ENCODE assay signal across 10 cellular contexts in genomic region chr1:62170380-62170779, GRCh38. TPM values are rescaled to one million over a fixed set of nuclear protein-coding genes. Genes with fewer than 3 reads are reported as not detected.
DNase-seq lines count a peak whose midpoint lies in the region; ATAC-seq, FAIRE-seq and TF ChIP-seq lines count a peak whose summit lies in the region.
"Not testable (repeated sequence)": the region's sequence is repeated elsewhere in the genome, so short reads cannot be mapped to it uniquely, and the experiment has no call there.
"Had no signal": no experiment of that assay in that cellular context is flagged by ENCODE, and none has a peak within 500 bp of the region (broad histone marks: within the 10 kb centered on the region; RNA-seq: fewer than 3 reads in every experiment).

No MANE protein-coding gene starts in this region.

- not testable (repeated sequence) for H3K27ac ChIP-seq in HepG2 (ENCODE audit: extremely low read length, insufficient read depth, low read length); small intestine (ENCODE audit: low read depth in 1 of 2, low read length in 1 of 2)

- H3K27me3 ChIP-seq in NT2/D1 (ENCODE audit: insufficient read depth, insufficient read length); HepG2 (ENCODE audit: control insufficient read depth in 1 of 2, insufficient read depth in 2 of 2, low read length in 2 of 2); small intestine (ENCODE audit: control insufficient read depth in 2 of 2, insufficient read depth in 2 of 2, low read length in 2 of 2): not testable (repeated sequence)

- not testable (repeated sequence) for H3K9me3 Mint-ChIP-seq in nephron progenitor cell

- BruUV-seq in HepG2 (replicated peaks; lab: Mats Ljungman, UMichigan) = not testable (repeated sequence)

- H4K20me1 ChIP-seq in HepG2 (ENCODE audit: insufficient read depth, low read length) = not testable (repeated sequence)

- not testable (repeated sequence) for TF ChIP-seq EP300 in HepG2 (IDR thresholded peaks at IDR 0.05; ENCODE audit: low read depth in 2 of 2, low read length in 2 of 2); HepG2 (CRISPR knock-in tag; IDR thresholded peaks at IDR 0.05; ENCODE audit: borderline replicate concordance)

- peak; percentile 40 for ATAC-seq in esophagus mucosa
- peak; percentile 31 for ATAC-seq in left colon
- peak; percentile 23 for ATAC-seq in HepG2

- intact Hi-C loops in left colon (cut with DNase I, micrococcal nuclease) = loop anchor here in 1 of 2 donors (5.0 kb wide), 1 partner anchor 237 kb away; no protein-coding TSS in a partner anchor
- intact Hi-C loops in HepG2 (cut with micrococcal nuclease; ENCODE audit: unreplicated experiment) = not testable (repeated sequence)

- not testable (repeated sequence) for TF ChIP-seq RAD21 in HepG2 (CRISPR knock-in tag; IDR thresholded peaks at IDR 0.05)

- not testable (repeated sequence) for TF ChIP-seq CTCF in HepG2 (CRISPR knock-in tag; IDR thresholded peaks at IDR 0.05); nephron progenitor cell (IDR thresholded peaks at IDR 0.05)

- H3K9ac ChIP-seq in NT2/D1 (ENCODE audit: insufficient read length, low read depth) = peak overlapping the region; percentile 36
- not testable (repeated sequence) for H3K9ac ChIP-seq in HepG2 (ENCODE audit: insufficient read depth, low read depth, low read length)

- H3K36me3 Mint-ChIP-seq in nephron progenitor cell (ENCODE audit: low read depth) = not testable (repeated sequence)

- TF ChIP-seq POLR2A in HepG2 (IDR thresholded peaks at IDR 0.05; ENCODE audit: insufficient read depth in 1 of 2, low read depth in 2 of 2, low read length in 2 of 2) = not testable (repeated sequence)

- H3K36me3 ChIP-seq in NT2/D1 (ENCODE audit: insufficient read depth, insufficient read length, low read length); HepG2 (replicated peaks in 1 of 2; ENCODE audit: control insufficient read depth in 1 of 2, insufficient read depth in 2 of 2, low read length in 2 of 2); small intestine (ENCODE audit: control insufficient read depth in 2 of 2, insufficient read depth in 2 of 2, low read length in 2 of 2): not testable (repeated sequence)

- H3K79me2 ChIP-seq in HepG2 (ENCODE audit: insufficient read depth, low read length) = not testable (repeated sequence)

- FAIRE-seq in HepG2 (lab: Jason Lieb, UNC); small intestine (lab: Jason Lieb, UNC): not testable (repeated sequence)

- not testable (repeated sequence) for DNase-seq in NT2/D1 (ENCODE audit: low read depth, low spot score); left colon; HepG2 (ENCODE audit: low spot score); nephron progenitor cell
- peak; percentile 11 for DNase-seq in small intestine

- H3K4me1 ChIP-seq in NT2/D1 (ENCODE audit: insufficient read depth, insufficient read length); small intestine (ENCODE audit: control insufficient read depth in 2 of 2, insufficient read depth in 1 of 2, low read depth in 1 of 2, low read length in 1 of 2): not testable (repeated sequence)
- H3K4me1 ChIP-seq in HepG2 (ENCODE audit: insufficient read depth, low read length) = peaks cover 41% of the 10 kb centered on the region

- CTCF ChIA-PET in HepG2 (lab: Yijun Ruan, JAX; ENCODE audit: low intra/inter-chr PET ratio, low total read pairs) = not testable (repeated sequence)

- in situ Hi-C loops in HepG2 (cut with HindIII; ENCODE audit: extremely low pct_ligation_motif_present, low pct_unique_long_range_greater_than_20kb) = not testable (repeated sequence)

- H3K27me3 Mint-ChIP-seq in nephron progenitor cell (ENCODE audit: low read depth, poor library complexity) = peaks cover 18% of the 10 kb centered on the region

- POLR2A ChIA-PET in HepG2 (lab: Yijun Ruan, JAX) = interaction anchor here (0.7 kb wide), 1 partner anchor 72 kb away, joined by 3 read pairs; no protein-coding TSS in a partner anchor

- peak overlapping the region; percentile 29 for H3K27ac Mint-ChIP-seq in nephron progenitor cell

- peak overlapping the region; percentile 66 for H3K4me2 ChIP-seq in HepG2 (ENCODE audit: low read depth, low read length)

- H3K9me3 ChIP-seq in NT2/D1 (ENCODE audit: insufficient read depth, low read length); HepG2 (ENCODE audit: low read length); small intestine (ENCODE audit: control insufficient read depth, low read depth): not testable (repeated sequence)

- WGBS in HepG2 (ENCODE audit: low lambda C conversion rate) = 1% methylated on average over 5 of the region's 10 CpGs
- WGBS in small intestine, 3 donors = 18 to 76% (median 39%) methylated on average over 9 to 10 of the region's 10 CpGs

- not testable (repeated sequence) for H2AFZ ChIP-seq in HepG2 (ENCODE audit: low read length)

- H3K4me3 Mint-ChIP-seq in nephron progenitor cell = not testable (repeated sequence)

- peaks cover 13% of the 10 kb centered on the region for H3K4me1 Mint-ChIP-seq in nephron progenitor cell

- H3K4me3 ChIP-seq in NT2/D1 (ENCODE audit: insufficient read length, low read depth); small intestine (ENCODE audit: low read depth in 1 of 2, low read length in 2 of 2): not testable (repeated sequence)
- peak overlapping the region in 1 of 3 experiments; percentile 26; a peak in 1 of 6 replicates for H3K4me3 ChIP-seq in HepG2 (replicated peaks in 1 of 3; ENCODE audit: insufficient read depth in 1 of 3, low read depth in 2 of 3, low read length in 3 of 3)

RNA-seq across cellular contexts. Expression of gene L1TD1, which starts 24.3 kb away (rescaled TPM):
- total RNA-seq in esophagus mucosa = not detected
- total RNA-seq in left colon = 1 to 10 TPM; 4.1 to 6.9 TPM
- not detected in 2 replicates for total RNA-seq in HepG2 (2016; rRNA removed; fragmentation: Illumina TruSeq; extraction: Trizol)
- not detected in 2 replicates for total RNA-seq in HepG2 (2016; cell fraction: cytosol; rRNA removed; fragmentation: Illumina TruSeq; extraction: Trizol; ENCODE audit: low read depth)
- not detected in 2 replicates for total RNA-seq in HepG2 (2016; cell fraction: insoluble cytoplasmic fraction; rRNA removed; fragmentation: Illumina TruSeq; extraction: Trizol)
- total RNA-seq in HepG2 (2016; cell fraction: membrane; rRNA removed; fragmentation: Illumina TruSeq; extraction: Trizol) = not detected in 2 replicates
- not detected in 2 replicates for total RNA-seq in HepG2 (2016; cell fraction: nucleus; rRNA removed; fragmentation: Illumina TruSeq; extraction: Trizol)
- polyA plus RNA-seq in HepG2 (2011; rRNA removed) = not detected in 2 replicates
- polyA plus RNA-seq in HepG2 (2011; cell fraction: cytosol; rRNA removed) = not detected in 2 replicates
- polyA plus RNA-seq in HepG2 (2011; cell fraction: nucleus; rRNA removed) = 0.03 TPM in 1 of 2 replicates, not detected in the other
- not detected in 2 replicates for polyA plus RNA-seq in HepG2 (2012)
- not detected in 2 replicates for polyA plus RNA-seq in HepG2 (2016; cell fraction: cytosol; fragmentation: Illumina TruSeq; extraction: Trizol; ENCODE audit: low read depth)
- not detected in 2 replicates for polyA plus RNA-seq in HepG2 (2016; cell fraction: insoluble cytoplasmic fraction; fragmentation: Illumina TruSeq; extraction: Trizol; ENCODE audit: low read depth)
- not detected in 2 replicates for polyA plus RNA-seq in HepG2 (2016; cell fraction: membrane; fragmentation: Illumina TruSeq; extraction: Trizol; ENCODE audit: low read depth)
- polyA plus RNA-seq in HepG2 (2016; cell fraction: nucleus; fragmentation: Illumina TruSeq; extraction: Trizol; ENCODE audit: insufficient read depth, low read depth) = not detected in 2 replicates
- not detected in 2 replicates for polyA minus RNA-seq in HepG2 (2011; rRNA and poly(A)+ RNA removed; ENCODE audit: low replicate concordance)
- not detected in 2 replicates for polyA minus RNA-seq in HepG2 (2011; cell fraction: cytosol; rRNA and poly(A)+ RNA removed)
- polyA minus RNA-seq in HepG2 (2011; cell fraction: nucleus; rRNA and poly(A)+ RNA removed) = not detected in 2 replicates
- polyA plus RNA-seq in small intestine = under 1 TPM in 1 of 3 donors, not detected in 2; 0.72 TPM
- total RNA-seq: A172; A673; CD4-positive, alpha-beta memory T cell had no signal
- polyA plus RNA-seq: BJ; CD4-positive, alpha-beta memory T cell had no signal
